In genomic region chr1:1399870-1400575, GRCh38 we compare ENCODE assay signal across 1 cellular context.
TF ChIP-seq lines count a peak whose summit lies in the region.

No MANE protein-coding gene starts in this region.

TF ChIP-seq in HepG2, 621 proteins besides CTCF, POLR2A, EP300 and RAD21 (continues in another document):
- TF ChIP-seq ZNF605 (CRISPR knock-in tag; IDR thresholded peaks at IDR 0.05), result peak; percentile 35; the same call in 1 of the 2 replicates
- 0 out of 2 replicates have a peak, but pooled peaks have one; percentile 3 for TF ChIP-seq ZNF546 (CRISPR knock-in tag; conservative IDR thresholded peaks at IDR 0.05)
- TF ChIP-seq ZFYVE20 (CRISPR knock-in tag; IDR thresholded peaks at IDR 0.05; ENCODE audit: borderline replicate concordance, low read depth), result 0 out of 2 replicates have a peak, but pooled peaks have one; percentile 80
- 0 out of 2 replicates have a peak, but pooled peaks have one; percentile 6 for TF ChIP-seq MTERF4 (CRISPR knock-in tag; IDR thresholded peaks at IDR 0.05)
- TF ChIP-seq ZNF720 (CRISPR knock-in tag; IDR thresholded peaks at IDR 0.05), result no peak
- no peak for TF ChIP-seq CHD2 (IDR thresholded peaks at IDR 0.05; ENCODE audit: low read depth, low read length)
- TF ChIP-seq ZFP91 (CRISPR knock-in tag; IDR thresholded peaks at IDR 0.05; ENCODE audit: borderline replicate concordance), result peak; percentile 6; the same call in 1 of the 2 replicates
- no peak for TF ChIP-seq SP1 (IDR thresholded peaks at IDR 0.05)
- 0 out of 2 replicates have a peak, but pooled peaks have one; percentile 7 for TF ChIP-seq SP1 (CRISPR knock-in tag; IDR thresholded peaks at IDR 0.05)
- 0 out of 2 replicates have a peak, but pooled peaks have one; percentile 36 for TF ChIP-seq ZNF383 (CRISPR knock-in tag; IDR thresholded peaks at IDR 0.05; ENCODE audit: borderline replicate concordance)
- TF ChIP-seq NFATC3 (CRISPR knock-in tag; IDR thresholded peaks at IDR 0.05), result peak; percentile 70; the same call in 1 of the 2 replicates
- TF ChIP-seq ASH2L (IDR thresholded peaks at IDR 0.05; ENCODE audit: insufficient read length, low read depth, low read length), result no peak
- peak; percentile 36; the same call in 1 of the 2 replicates for TF ChIP-seq ZNF737 (CRISPR knock-in tag; IDR thresholded peaks at IDR 0.05; ENCODE audit: borderline replicate concordance)
- TF ChIP-seq ZNF280B (CRISPR knock-in tag; IDR thresholded peaks at IDR 0.05; ENCODE audit: borderline replicate concordance), result 0 out of 2 replicates have a peak, but pooled peaks have one; percentile 39
- peak; percentile 52; the same call in 1 of the 2 replicates for TF ChIP-seq ZNF432 (CRISPR knock-in tag; IDR thresholded peaks at IDR 0.05; ENCODE audit: borderline replicate concordance)
- TF ChIP-seq CCAR2 (optimal IDR thresholded peaks at IDR 0.05; ENCODE audit: low read depth, low read length), result no peak
- TF ChIP-seq BRD4 (CRISPR knock-in tag; IDR thresholded peaks at IDR 0.05), result peak; percentile 32; the same call in 1 of the 2 replicates
- TF ChIP-seq ZBTB44 (CRISPR knock-in tag; IDR thresholded peaks at IDR 0.05), result 0 out of 2 replicates have a peak, but pooled peaks have one; percentile 3
- no peak for TF ChIP-seq GFI1 (CRISPR knock-in tag; IDR thresholded peaks at IDR 0.05; ENCODE audit: borderline replicate concordance)
- TF ChIP-seq AGO2 (optimal IDR thresholded peaks at IDR 0.05; ENCODE audit: low read depth, low read length), result peak; percentile 82
- no peak for TF ChIP-seq GATA4 (IDR thresholded peaks at IDR 0.05; ENCODE audit: borderline replicate concordance, low read depth)
- TF ChIP-seq ZNF230 (CRISPR knock-in tag; IDR thresholded peaks at IDR 0.05), result 0 out of 2 replicates have a peak, but pooled peaks have one; percentile 7
- no peak for TF ChIP-seq RNF2 (conservative IDR thresholded peaks at IDR 0.05; ENCODE audit: low read depth)
- no peak for TF ChIP-seq ZNF549 (CRISPR knock-in tag; IDR thresholded peaks at IDR 0.05)
- 0 out of 2 replicates have a peak, but pooled peaks have one; percentile 30 for TF ChIP-seq ZNF234 (CRISPR knock-in tag; conservative IDR thresholded peaks at IDR 0.05)
- TF ChIP-seq TIGD3 (CRISPR knock-in tag; IDR thresholded peaks at IDR 0.05; ENCODE audit: borderline replicate concordance), result peak; percentile 62; the same call in 1 of the 2 replicates
- peak; percentile 0; the same call in 1 of the 2 replicates for TF ChIP-seq ZNF329 (CRISPR knock-in tag; IDR thresholded peaks at IDR 0.05; ENCODE audit: low read depth)
- 0 out of 2 replicates have a peak, but pooled peaks have one; percentile 10 for TF ChIP-seq TBX2 (CRISPR knock-in tag; IDR thresholded peaks at IDR 0.05; ENCODE audit: borderline replicate concordance)
- TF ChIP-seq GZF1 (CRISPR knock-in tag; IDR thresholded peaks at IDR 0.05), result 0 out of 2 replicates have a peak, but pooled peaks have one; percentile 37
- peak; percentile 3; the same call in 1 of the 2 replicates for TF ChIP-seq ZNF724P (CRISPR knock-in tag; IDR thresholded peaks at IDR 0.05; ENCODE audit: borderline replicate concordance)
- TF ChIP-seq ZNF572 (CRISPR knock-in tag; IDR thresholded peaks at IDR 0.05), result 0 out of 2 replicates have a peak, but pooled peaks have one; percentile 39
- TF ChIP-seq ARNT2 (CRISPR knock-in tag; IDR thresholded peaks at IDR 0.05; ENCODE audit: low read depth), result 0 out of 2 replicates have a peak, but pooled peaks have one; percentile 67
- peak; percentile 12; the same call in 1 of the 2 replicates for TF ChIP-seq ZNF253 (CRISPR knock-in tag; IDR thresholded peaks at IDR 0.05; ENCODE audit: borderline replicate concordance)
- peak; percentile 4; the same call in 1 of the 2 replicates for TF ChIP-seq ZMAT3 (CRISPR knock-in tag; conservative IDR thresholded peaks at IDR 0.05)
- 0 out of 2 replicates have a peak, but pooled peaks have one; percentile 58 for TF ChIP-seq ZNF512B (CRISPR knock-in tag; IDR thresholded peaks at IDR 0.05; ENCODE audit: borderline replicate concordance)
- TF ChIP-seq AGO1 (IDR thresholded peaks at IDR 0.05; ENCODE audit: low read depth, low read length, poor library complexity, severe bottlenecking), result peak; percentile 37
- TF ChIP-seq ZNF564 (CRISPR knock-in tag; IDR thresholded peaks at IDR 0.05), result no peak
- TF ChIP-seq ZNF552 (CRISPR knock-in tag; IDR thresholded peaks at IDR 0.05; ENCODE audit: borderline replicate concordance), result 0 out of 2 replicates have a peak, but pooled peaks have one; percentile 4
- TF ChIP-seq ZNF75D (CRISPR knock-in tag; IDR thresholded peaks at IDR 0.05; ENCODE audit: borderline replicate concordance), result 0 out of 2 replicates have a peak, but pooled peaks have one; percentile 60
- 0 out of 2 replicates have a peak, but pooled peaks have one; percentile 66 for TF ChIP-seq ZNF530 (CRISPR knock-in tag; IDR thresholded peaks at IDR 0.05; ENCODE audit: low read depth)
- no peak for TF ChIP-seq NFE2L2 (IDR thresholded peaks at IDR 0.05; ENCODE audit: low read length)
- no peak for TF ChIP-seq EEA1 (CRISPR knock-in tag; IDR thresholded peaks at IDR 0.05; ENCODE audit: borderline replicate concordance)
- TF ChIP-seq ZNF18 (CRISPR knock-in tag; IDR thresholded peaks at IDR 0.05; ENCODE audit: insufficient replicate concordance), result peak; percentile 14
- peak; percentile 88; the same call in 1 of the 2 replicates for TF ChIP-seq ZNF550 (CRISPR knock-in tag; IDR thresholded peaks at IDR 0.05; ENCODE audit: borderline replicate concordance)
- peak; percentile 93 for TF ChIP-seq SSRP1 (CRISPR knock-in tag; IDR thresholded peaks at IDR 0.05)
- TF ChIP-seq ZNF687 (CRISPR knock-in tag; IDR thresholded peaks at IDR 0.05), result peak; percentile 58; the same call in 1 of the 2 replicates
- 0 out of 2 replicates have a peak, but pooled peaks have one; percentile 1 for TF ChIP-seq PHF8 (CRISPR knock-in tag; IDR thresholded peaks at IDR 0.05)
- TF ChIP-seq RBM39 (IDR thresholded peaks at IDR 0.05; ENCODE audit: low read depth, low read length, poor library complexity, severe bottlenecking), result peak; percentile 44
- TF ChIP-seq ZNF136 (CRISPR knock-in tag; IDR thresholded peaks at IDR 0.05; ENCODE audit: low read depth), result 0 out of 2 replicates have a peak, but pooled peaks have one; percentile 17
- 0 out of 2 replicates have a peak, but pooled peaks have one; percentile 32 for TF ChIP-seq ZNF563 (CRISPR knock-in tag; IDR thresholded peaks at IDR 0.05)
